ENCODE assay signal across 18 cellular contexts in genomic region chr7:96826089-96826488, GRCh38.
DNase-seq lines count a peak whose midpoint lies in the region; ATAC-seq, FAIRE-seq and TF ChIP-seq lines count a peak whose summit lies in the region.
"Had no signal": no experiment of that assay in that cellular context is flagged by ENCODE, and none has a peak within 500 bp of the region (broad histone marks: within the 10 kb centered on the region; RNA-seq: fewer than 3 reads in every experiment).

No MANE protein-coding gene starts in this region.

- intact Hi-C loops in HepG2 (cut with micrococcal nuclease; ENCODE audit: unreplicated experiment): no loop called here
- intact Hi-C loops in right lobe of liver (cut with DNase I): no loop called here

- ATAC-seq in HepG2 (no peak), right lobe of liver (no peak), foreskin keratinocyte (peak; percentile 14)
- ATAC-seq: A549 had no signal

- BruUV-seq in HepG2 (replicated peaks; lab: Mats Ljungman, UMichigan): no TSS peak

- DNase-seq in HepG2 (ENCODE audit: low spot score) (peak; percentile 19), right lobe of liver (no peak), SW480 (ENCODE audit: low spot score) (peak; percentile 34), foreskin keratinocyte (peak in 1 of 2 donors; percentile 6), H4 (ENCODE audit: low spot score) (no peak), SIG-M5 treated with dmso at 0.1 percent for 504 hours (lab: John Stamatoyannopoulos, UW; ENCODE audit: unreplicated experiment) (no peak), anterior cingulate cortex (lab: John Stamatoyannopoulos, UW) (no peak)
- DNase-seq: CD4-positive, alpha-beta memory T cell; DMS79 treated with DMSO at 0.1 percent for 48 hours; H9; MV-4-11; NCI-H1694 treated with DMSO at 0.1 percent for 48 hours; NCI-H2107; NCI-H2227 treated with DMSO at 0.1 percent for 48 hours; NCI-H524 treated with DMSO at 0.1 percent for 48 hours; Peyer's patch had no signal

- no peak overlapping the region for H3K4me2 ChIP-seq in HepG2 (ENCODE audit: low read depth, low read length)
- H3K4me2 ChIP-seq: A549, BLaER1 had no signal

- TF ChIP-seq CTCF in HepG2 (CRISPR knock-in tag; IDR thresholded peaks at IDR 0.05) (no peak), right lobe of liver (IDR thresholded peaks at IDR 0.05) (no peak), foreskin keratinocyte (conservative IDR thresholded peaks at IDR 0.05) (no peak)

- no peak overlapping the region for H3K9ac ChIP-seq in HepG2 (ENCODE audit: insufficient read depth, low read depth, low read length)
- H3K9ac ChIP-seq: BLaER1 had no signal

- POLR2A ChIA-PET in HepG2 (lab: Yijun Ruan, JAX): interaction anchor here (1.2 to 1.6 kb wide), 3 partner anchors 8 to 411 kb away, joined by 3 to 5 read pairs (median 5); no protein-coding TSS in a partner anchor

- CTCF ChIA-PET in HepG2 (lab: Yijun Ruan, JAX; ENCODE audit: low intra/inter-chr PET ratio, low total read pairs): no interaction called here

- H3K36me3 ChIP-seq in HepG2 (replicated peaks in 1 of 2; ENCODE audit: control insufficient read depth in 1 of 2, insufficient read depth in 2 of 2, low read length in 2 of 2) (no peaks in the 10 kb centered on the region), right lobe of liver (no peaks in the 10 kb centered on the region)
- H3K36me3 ChIP-seq: BLaER1, Peyer's patch had no signal

- no peak for TF ChIP-seq RAD21 in HepG2 (CRISPR knock-in tag; IDR thresholded peaks at IDR 0.05)

- FAIRE-seq in HepG2 (lab: Jason Lieb, UNC): no peak
- FAIRE-seq: A549 had no signal

- WGBS in HepG2 (ENCODE audit: low lambda C conversion rate): 32% methylated on average over 1 of the region's 1 CpG
- WGBS in right lobe of liver (ENCODE audit: insufficient coverage, low coverage, low lambda C conversion rate, missing lambda C conversion rate): 56% methylated on average over 1 of the region's 1 CpG

- H3K27me3 ChIP-seq in HepG2 (ENCODE audit: control insufficient read depth in 1 of 2, insufficient read depth in 2 of 2, low read length in 2 of 2) (no peaks in the 10 kb centered on the region), right lobe of liver (no peaks in the 10 kb centered on the region), foreskin keratinocyte (no peaks in the 10 kb centered on the region)
- H3K27me3 ChIP-seq: BLaER1, Peyer's patch had no signal

- peak in 1 of 2 experiments; percentile 54; a peak in 1 of 4 replicates for TF ChIP-seq EP300 in HepG2 (IDR thresholded peaks at IDR 0.05; ENCODE audit: low read depth in 2 of 2, low read length in 2 of 2)
- TF ChIP-seq EP300 in HepG2 (CRISPR knock-in tag; IDR thresholded peaks at IDR 0.05; ENCODE audit: borderline replicate concordance): no peak

- H3K79me2 ChIP-seq in HepG2 (ENCODE audit: insufficient read depth, low read length): no peaks in the 10 kb centered on the region

- H3K4me1 ChIP-seq in HepG2 (ENCODE audit: insufficient read depth, low read length): peaks cover 5% of the 10 kb centered on the region
- no peaks in the 10 kb centered on the region for H3K4me1 ChIP-seq in right lobe of liver
- H3K4me1 ChIP-seq in foreskin keratinocyte: peaks cover 3% of the 10 kb centered on the region
- H3K4me1 ChIP-seq: A549, BLaER1, Peyer's patch had no signal

- TF ChIP-seq POLR2A in HepG2 (IDR thresholded peaks at IDR 0.05; ENCODE audit: insufficient read depth in 1 of 2, low read depth in 2 of 2, low read length in 2 of 2): no peak
- no peak for TF ChIP-seq POLR2A in right lobe of liver (IDR thresholded peaks at IDR 0.05)

- in situ Hi-C loops in HepG2 (cut with HindIII; ENCODE audit: extremely low pct_ligation_motif_present, low pct_unique_long_range_greater_than_20kb): no loop called here

- no peaks in the 10 kb centered on the region for H3K9me3 ChIP-seq in HepG2 (ENCODE audit: low read length)
- no peaks in the 10 kb centered on the region for H3K9me3 ChIP-seq in right lobe of liver
- H3K9me3 ChIP-seq: A549, BLaER1, Peyer's patch had no signal

- H3K27ac ChIP-seq in HepG2 (ENCODE audit: extremely low read length, insufficient read depth, low read length) (no peak overlapping the region), right lobe of liver (no peak overlapping the region), foreskin keratinocyte (no peak overlapping the region)
- H3K27ac ChIP-seq: A549, BLaER1, Peyer's patch had no signal

- H4K20me1 ChIP-seq in HepG2 (ENCODE audit: insufficient read depth, low read length): no peaks in the 10 kb centered on the region
- H4K20me1 ChIP-seq: BLaER1 had no signal

- no peak overlapping the region for H2AFZ ChIP-seq in HepG2 (ENCODE audit: low read length)

- H3K4me3 ChIP-seq in HepG2 (replicated peaks in 1 of 3; ENCODE audit: insufficient read depth in 1 of 3, low read depth in 2 of 3, low read length in 3 of 3) (no peak overlapping the region), right lobe of liver (no peak overlapping the region)
- H3K4me3 ChIP-seq: A549, BLaER1, Peyer's patch had no signal

TF ChIP-seq in HepG2, 621 proteins besides CTCF, POLR2A, EP300 and RAD21 (continues in another document):
- TF ChIP-seq HMG20A (CRISPR knock-in tag; IDR thresholded peaks at IDR 0.05; ENCODE audit: borderline replicate concordance) (peak; percentile 90; the same call in 1 of the 2 replicates), NR2F6 (IDR thresholded peaks at IDR 0.05) (peak; percentile 59), NR2F6 (CRISPR knock-in tag; IDR thresholded peaks at IDR 0.05) (peak; percentile 66; the same call in 1 of the 2 replicates), FOXP4 (CRISPR knock-in tag; IDR thresholded peaks at IDR 0.05) (0 out of 2 replicates have a peak, but pooled peaks have one; percentile 21), JUND (CRISPR knock-in tag; IDR thresholded peaks at IDR 0.05) (peak; percentile 40; the same call in 1 of the 2 replicates), SOX5 (CRISPR knock-in tag; IDR thresholded peaks at IDR 0.05; ENCODE audit: borderline replicate concordance) (peak; percentile 11; the same call in 1 of the 2 replicates), ATF4 (CRISPR knock-in tag; IDR thresholded peaks at IDR 0.05) (peak in 1 of 2 experiments; percentile 90; a peak in 2 of 4 replicates), SOX6 (IDR thresholded peaks at IDR 0.05) (no peak), SOX6 (CRISPR knock-in tag; IDR thresholded peaks at IDR 0.05) (peak; percentile 48; the same call in 1 of the 2 replicates), FOSL1 (CRISPR knock-in tag; IDR thresholded peaks at IDR 0.05; ENCODE audit: borderline replicate concordance) (peak; percentile 68; the same call in 1 of the 2 replicates), ATF3 (CRISPR knock-in tag; IDR thresholded peaks at IDR 0.05) (peak; percentile 88), ETV5 (CRISPR knock-in tag; IDR thresholded peaks at IDR 0.05; ENCODE audit: borderline replicate concordance) (no peak), TEAD3 (CRISPR knock-in tag; optimal IDR thresholded peaks at IDR 0.05; ENCODE audit: borderline replicate concordance) (peak; percentile 86), SOX13 (IDR thresholded peaks at IDR 0.05) (no peak), SOX13 (CRISPR knock-in tag; conservative IDR thresholded peaks at IDR 0.05 in 1 of 2, IDR thresholded peaks at IDR 0.05 in 1 of 2) (peak in 1 of 2 experiments; percentile 26; a peak in 1 of 4 replicates), ZSCAN29 (CRISPR knock-in tag; conservative IDR thresholded peaks at IDR 0.05) (no peak), FOSL2 (CRISPR knock-in tag; IDR thresholded peaks at IDR 0.05) (peak; percentile 98), RARA (CRISPR knock-in tag; IDR thresholded peaks at IDR 0.05) (peak; percentile 82), NR2F1 (CRISPR knock-in tag; IDR thresholded peaks at IDR 0.05) (peak; percentile 90 to 92), CEBPB (IDR thresholded peaks at IDR 0.05; ENCODE audit: borderline replicate concordance, low read depth, low read length) (peak; percentile 75), ZBTB1 (CRISPR knock-in tag; IDR thresholded peaks at IDR 0.05; ENCODE audit: borderline replicate concordance) (no peak), U2AF2 (IDR thresholded peaks at IDR 0.05; ENCODE audit: low read depth, low read length) (no peak), FOXP1 (IDR thresholded peaks at IDR 0.05) (peak; percentile 25; the same call in 1 of the 2 replicates), FOXP1 (CRISPR knock-in tag; IDR thresholded peaks at IDR 0.05) (peak; percentile 83), RXRB (CRISPR knock-in tag; IDR thresholded peaks at IDR 0.05; ENCODE audit: borderline replicate concordance) (0 out of 2 replicates have a peak, but pooled peaks have one; percentile 13), ZNF644 (CRISPR knock-in tag; IDR thresholded peaks at IDR 0.05; ENCODE audit: low read depth) (no peak), ZBTB38 (CRISPR knock-in tag; IDR thresholded peaks at IDR 0.05) (no peak)

Comparison
In these comparisons a context has a peak if more than half of its experiments do, and no peak if none do; other contexts are left out.
1. DNase-seq: peak in HepG2 (single experiment) and SW480 (single experiment); none in right lobe of liver (0 of 3), H4 (single experiment), SIG-M5 treated with dmso at 0.1 percent for 504 hours (single experiment) and anterior cingulate cortex (0 of 58).